8 cellular contexts compared by ENCODE assay signal in genomic region chr4:52982246-52982950, GRCh38.
DNase-seq lines count a peak whose midpoint lies in the region; ATAC-seq and TF ChIP-seq lines count a peak whose summit lies in the region.

No MANE protein-coding gene starts in this region.

- no peak overlapping the region for H2AK5ac ChIP-seq in H9 (ENCODE audit: insufficient read length, low read length)

- no peaks in the 10 kb centered on the region for H4K20me1 ChIP-seq in H9 (ENCODE audit: control insufficient read depth, insufficient read depth, insufficient read length)

- H3K4ac ChIP-seq in H9 (ENCODE audit: low read depth, low read length), result no peak overlapping the region

- no peak overlapping the region for H2AFZ ChIP-seq in H9 (ENCODE audit: low read length)

- H3K56ac ChIP-seq in H9 (ENCODE audit: insufficient read length, low read depth, low read length), result no peak overlapping the region

- no peaks in the 10 kb centered on the region for H3K27me3 Mint-ChIP-seq in H9 (ENCODE audit: low read depth)
- H3K27me3 Mint-ChIP-seq in CD4-positive, alpha-beta memory T cell, result no peaks in the 10 kb centered on the region

- POLR2A ChIA-PET in AG04449 (lab: Yijun Ruan, JAX), result no interaction called here
- POLR2A ChIA-PET in CD4-positive, alpha-beta memory T cell (lab: Charles Lee; ENCODE audit: partially characterized antibody), result no interaction called here

- no peak overlapping the region for H3K4me3 ChIP-seq in AG04449 (ENCODE audit: low read depth, low read length)
- H3K4me3 ChIP-seq in choroid plexus epithelial cell (ENCODE audit: low read depth, low read length), result no peak overlapping the region
- H3K4me3 ChIP-seq in lung, result no peak overlapping the region
- no peak overlapping the region for H3K4me3 ChIP-seq in CD4-positive, alpha-beta memory T cell (ENCODE audit: low read length in 2 of 2)

- no peaks in the 10 kb centered on the region for H3K9me3 Mint-ChIP-seq in H9
- no peaks in the 10 kb centered on the region for H3K9me3 Mint-ChIP-seq in CD4-positive, alpha-beta memory T cell

- no peak overlapping the region for H4K5ac ChIP-seq in H9 (ENCODE audit: insufficient read length, low read depth, low read length)

- DNase-seq in AG04449 (ENCODE audit: low read depth, low spot score) (no peak), H9 (no peak), NCI-H510A treated with DMSO at 0.1 percent for 48 hours (lab: John Stamatoyannopoulos, UW) (peak; percentile 81), choroid plexus epithelial cell (ENCODE audit: low read depth) (peak; percentile 88), lung (ENCODE audit: low spot score) (no peak)
- no peak for DNase-seq in CD4-positive, alpha-beta memory T cell

- H3K27ac Mint-ChIP-seq in H9, result no peak overlapping the region
- no peak overlapping the region for H3K27ac Mint-ChIP-seq in CD4-positive, alpha-beta memory T cell

- no peak for ATAC-seq in lung (ENCODE audit: insufficient read depth, low FRiP score)
- no peak for ATAC-seq in HG03442 (IDR thresholded peaks at IDR 0.05; ENCODE audit: unreplicated experiment)
- no peak for ATAC-seq in HG03571 (IDR thresholded peaks at IDR 0.05; ENCODE audit: unreplicated experiment)

- H3K9me3 ChIP-seq in H9 (ENCODE audit: control insufficient read depth, low read depth, low read length) (no peaks in the 10 kb centered on the region), lung (ENCODE audit: control insufficient read depth in 2 of 2, insufficient read depth in 1 of 2, low read length in 1 of 2) (no peaks in the 10 kb centered on the region)
- no peaks in the 10 kb centered on the region for H3K9me3 ChIP-seq in CD4-positive, alpha-beta memory T cell (ENCODE audit: control insufficient read depth in 1 of 2, low read length in 2 of 2)

- H2BK5ac ChIP-seq in H9 (ENCODE audit: insufficient read length, low read length), result no peak overlapping the region

- no peaks in the 10 kb centered on the region for H3K23me2 ChIP-seq in H9 (ENCODE audit: insufficient read length, low read depth, low read length, poor library complexity, severe bottlenecking)

- no peak overlapping the region for H3K14ac ChIP-seq in H9 (ENCODE audit: insufficient read depth, low read length)

- H3K23ac ChIP-seq in H9 (ENCODE audit: insufficient read length, low read depth, low read length), result no peak overlapping the region

- no peak overlapping the region for H2BK15ac ChIP-seq in H9 (ENCODE audit: low read depth, low read length)

- no peak overlapping the region for H3K4me3 Mint-ChIP-seq in H9
- H3K4me3 Mint-ChIP-seq in CD4-positive, alpha-beta memory T cell, result no peak overlapping the region

- peaks cover 5 to 14% of the 10 kb centered on the region in 2 experiments; a peak in 3 of 4 replicates for H3K4me1 Mint-ChIP-seq in H9
- peaks cover 0 to 4% (median 0%) of the 10 kb centered on the region in 4 donors for H3K4me1 Mint-ChIP-seq in CD4-positive, alpha-beta memory T cell

- peak; percentile 52 for TF ChIP-seq CTCF in AG04449 (IDR thresholded peaks at IDR 0.05; ENCODE audit: insufficient read depth, low read length, missing control alignments)
- peak; percentile 89 for TF ChIP-seq CTCF in H9 (conservative IDR thresholded peaks at IDR 0.05)
- peak; percentile 76 for TF ChIP-seq CTCF in choroid plexus epithelial cell (conservative IDR thresholded peaks at IDR 0.05; ENCODE audit: low read depth, low read length)
- TF ChIP-seq CTCF in lung (IDR thresholded peaks at IDR 0.05; ENCODE audit: control extremely low read depth, extremely low read depth), result peak; percentile 33

- H3K27me3 ChIP-seq in H9 (ENCODE audit: insufficient read depth, low read length), result no peaks in the 10 kb centered on the region
- H3K27me3 ChIP-seq in lung (ENCODE audit: control insufficient read depth, insufficient read depth), result no peaks in the 10 kb centered on the region
- H3K27me3 ChIP-seq in CD4-positive, alpha-beta memory T cell (ENCODE audit: insufficient read depth, low read length), result no peaks in the 10 kb centered on the region

- H3K4me2 ChIP-seq in H9 (ENCODE audit: insufficient read depth, insufficient read length, low read length), result no peak overlapping the region

- H2BK12ac ChIP-seq in H9 (ENCODE audit: insufficient read length, low read depth, low read length), result no peak overlapping the region

- no peak overlapping the region for H4K8ac ChIP-seq in H9 (replicated peaks; ENCODE audit: insufficient read length, low read depth, low read length)

- no CpG with 5 or more reads among the region's 2 CpGs for whole genome bisulfite sequencing in H9 (ENCODE audit: extremely low coverage, insufficient read length, low lambda C conversion rate)
- 77 to 83% methylated on average over 2 of the region's 2 CpGs for WGBS in lung, 2 donors

- H2BK20ac ChIP-seq in H9 (ENCODE audit: low read depth, low read length, poor library complexity, severe bottlenecking), result no peak overlapping the region

- H3K79me2 ChIP-seq in H9 (ENCODE audit: insufficient read depth, low read length), result no peaks in the 10 kb centered on the region

- H3K27ac ChIP-seq in H9 (ENCODE audit: insufficient read length, low read depth, low read length), result no peak overlapping the region
- no peak overlapping the region for H3K27ac ChIP-seq in lung (ENCODE audit: low read depth in 1 of 2, low read length in 1 of 2)
- no peak overlapping the region for H3K27ac ChIP-seq in CD4-positive, alpha-beta memory T cell (ENCODE audit: low read depth, low read length)

- CTCF ChIA-PET in AG04449 (lab: Yijun Ruan, JAX), result interaction anchor here (0.6 to 8.7 kb wide), 58 partner anchors 9 to 1252 kb away, joined by 3 to 334 read pairs (median 4); partner anchors contain the start of genes ERVMER34-1 and USP46
- CTCF ChIA-PET in CD4-positive, alpha-beta memory T cell (lab: Charles Lee; ENCODE audit: partially characterized antibody), result interaction anchor here (0.9 to 6.3 kb wide), 10 partner anchors 12 to 1251 kb away, joined by 3 to 91 read pairs (median 5); no protein-coding TSS in a partner anchor

- no peaks in the 10 kb centered on the region for H3K79me1 ChIP-seq in H9 (ENCODE audit: insufficient read depth, low read depth, low read length, poor library complexity, severe bottlenecking)

- no peaks in the 10 kb centered on the region for H3K36me3 Mint-ChIP-seq in H9 (ENCODE audit: insufficient read depth in 1 of 3, low read depth in 3 of 3)
- no peaks in the 10 kb centered on the region for H3K36me3 Mint-ChIP-seq in CD4-positive, alpha-beta memory T cell

- H3K4me1 ChIP-seq in H9 (ENCODE audit: insufficient read depth, low read length) (no peaks in the 10 kb centered on the region), lung (ENCODE audit: control insufficient read depth in 2 of 2, insufficient read depth in 2 of 2, low read length in 2 of 2) (no peaks in the 10 kb centered on the region)
- no peaks in the 10 kb centered on the region for H3K4me1 ChIP-seq in CD4-positive, alpha-beta memory T cell (ENCODE audit: insufficient read depth, low read length)

- H3K18ac ChIP-seq in H9 (ENCODE audit: insufficient read length, low read depth, low read length), result no peak overlapping the region

- H3K36me3 ChIP-seq in lung (ENCODE audit: control insufficient read depth in 2 of 2, insufficient read depth in 2 of 2, low read length in 2 of 2), result no peaks in the 10 kb centered on the region
- no peaks in the 10 kb centered on the region for H3K36me3 ChIP-seq in CD4-positive, alpha-beta memory T cell (ENCODE audit: insufficient read depth, low read length)

- no peak overlapping the region for H3T11ph ChIP-seq in H9 (ENCODE audit: low read length)

- no peak overlapping the region for H4K91ac ChIP-seq in H9 (ENCODE audit: insufficient read length, low read depth, low read length)

- no peak overlapping the region for H3K9ac ChIP-seq in H9 (ENCODE audit: extremely low read depth, insufficient read length, low read length)

- no peak overlapping the region for H2BK120ac ChIP-seq in H9 (ENCODE audit: low read depth, low read length, poor library complexity, severe bottlenecking)

- intact Hi-C loops in CD4-positive, alpha-beta memory T cell (cut with micrococcal nuclease), result loop anchor here (2.0 to 5.0 kb wide), 2 partner anchors 435 to 1252 kb away; no protein-coding TSS in a partner anchor

Comparison
In these comparisons a context has a peak if more than half of its experiments do, and no peak if none do; other contexts are left out.
1. DNase-seq: peak in NCI-H510A treated with DMSO at 0.1 percent for 48 hours (single experiment) and choroid plexus epithelial cell (single experiment); none in AG04449 (single experiment), H9 (single experiment), lung (single experiment) and CD4-positive, alpha-beta memory T cell (0 of 5).
2. CTCF ChIP-seq: peak in every context shown above with its lines; median percentile 89 in H9; 76 in choroid plexus epithelial cell; 52 in AG04449; 33 in lung.